In genomic region chr1:240776237-240776636, GRCh38 we compare ENCODE assay signal across 17 cellular contexts.
DNase-seq lines count a peak whose midpoint lies in the region; ATAC-seq lines count a peak whose summit lies in the region.
"Had no signal": no experiment of that assay in that cellular context is flagged by ENCODE, and none has a peak within 500 bp of the region (broad histone marks: within the 10 kb centered on the region; RNA-seq: fewer than 3 reads in every experiment).

No MANE protein-coding gene starts in this region.

- H3K27ac ChIP-seq in caudate nucleus (ENCODE audit: low read depth, low read length) = peak overlapping the region; percentile 28
- H3K27ac ChIP-seq: 22Rv1, BLaER1 had no signal

- ATAC-seq in left colon = peak; percentile 99
- no peak for ATAC-seq in GM19023 (IDR thresholded peaks at IDR 0.05; ENCODE audit: unreplicated experiment)
- no peak for ATAC-seq in GM19452 (IDR thresholded peaks at IDR 0.05; ENCODE audit: unreplicated experiment)
- no peak for ATAC-seq in GM18867 (IDR thresholded peaks at IDR 0.05; ENCODE audit: unreplicated experiment)

- DNase-seq in NCI-H82 (lab: John Stamatoyannopoulos, UW) (peak; percentile 20), NCI-H82 treated with DMSO at 0.1 percent for 48 hours (lab: John Stamatoyannopoulos, UW; ENCODE audit: unreplicated experiment) (no peak), caudate nucleus (lab: John Stamatoyannopoulos, UW) (no peak), left colon (peak; percentile 10 to 39), ureter (ENCODE audit: low spot score) (no peak)
- DNase-seq: AML-193; CD8-positive, alpha-beta memory T cell; DMS53; GF-D8; GOT3; H9; IMR-90 had no signal

- intact Hi-C loops in left colon (cut with DNase I, micrococcal nuclease) = no loop called here

Comparison
In these comparisons a context has a peak if more than half of its experiments do, and no peak if none do; other contexts are left out.
1. DNase-seq: peak in NCI-H82 (single experiment) and left colon (2 of 2); none in NCI-H82 treated with DMSO at 0.1 percent for 48 hours (single experiment), caudate nucleus (0 of 61) and ureter (single experiment).